Comparison of ENCODE assay signal across 11 cellular contexts in genomic region chr2:233853353-233853752, GRCh38. TPM values are rescaled to one million over a fixed set of nuclear protein-coding genes. Genes with fewer than 3 reads are reported as not detected.
DNase-seq lines count a peak whose midpoint lies in the region; ATAC-seq and TF ChIP-seq lines count a peak whose summit lies in the region.
"Had no signal": no experiment of that assay in that cellular context is flagged by ENCODE, and none has a peak within 500 bp of the region (broad histone marks: within the 10 kb centered on the region; RNA-seq: fewer than 3 reads in every experiment).

No MANE protein-coding gene starts in this region.

- intact Hi-C loops in PC-9 (cut with micrococcal nuclease; ENCODE audit: unreplicated experiment): loop anchor here (5.0 to 10.0 kb wide), 3 partner anchors 281 to 1254 kb away; partner anchors contain the start of gene ARL4C

- H4K20me1 ChIP-seq in PC-9 (ENCODE audit: insufficient read depth) (peaks cover 5% of the 10 kb centered on the region; the same call in 1 of the 2 replicates), osteoblast (ENCODE audit: insufficient read depth, low read length) (no peaks in the 10 kb centered on the region)

- whole genome bisulfite sequencing in endodermal cell (ENCODE audit: insufficient coverage in 1 of 2, insufficient read length in 1 of 2), 2 experiments: 34% methylated on average over 8 of the region's 8 CpGs; no CpG with 5 or more reads in 1 of the 2 experiments

- peaks cover 19% of the 10 kb centered on the region for H3K4me1 Mint-ChIP-seq in endodermal cell

- ATAC-seq in GM19324 (IDR thresholded peaks at IDR 0.05; ENCODE audit: low FRiP score, unreplicated experiment): no peak

- H3K4me3 ChIP-seq in GM12864 (ENCODE audit: low read depth, low read length) (peak overlapping the region; percentile 72), PC-9 (peak overlapping the region; percentile 100), endodermal cell (ENCODE audit: low read length) (peak overlapping the region; percentile 90), osteoblast (ENCODE audit: insufficient read depth, low read length) (peak overlapping the region; percentile 92)

- peaks cover 2% of the 10 kb centered on the region for H3K9me3 Mint-ChIP-seq in endodermal cell

- CTCF ChIA-PET in PC-9 (lab: Charles Lee): interaction anchor here (0.6 kb wide), 1 partner anchor 1156 kb away, joined by 9 read pairs; no protein-coding TSS in a partner anchor

- H3K9me3 ChIP-seq in PC-9 (ENCODE audit: insufficient read depth, low read depth) (no peaks in the 10 kb centered on the region), endodermal cell (ENCODE audit: control insufficient read depth, low read length) (no peaks in the 10 kb centered on the region), osteoblast (ENCODE audit: low read depth, low read length) (no peaks in the 10 kb centered on the region)
- H3K9me3 ChIP-seq: mucosa of descending colon, upper lobe of right lung had no signal

- H3K27me3 ChIP-seq in PC-9 (ENCODE audit: insufficient read depth, low read depth) (no peaks in the 10 kb centered on the region), endodermal cell (ENCODE audit: control insufficient read depth, insufficient read depth, low read length, poor library complexity, severe bottlenecking) (no peaks in the 10 kb centered on the region), osteoblast (ENCODE audit: insufficient read depth, low read length) (no peaks in the 10 kb centered on the region)
- H3K27me3 ChIP-seq: upper lobe of right lung had no signal

- H3K4me3 Mint-ChIP-seq in endodermal cell: peak overlapping the region; percentile 99

- POLR2A ChIA-PET in PC-9 (lab: Charles Lee; ENCODE audit: unreplicated experiment): interaction anchor here (0.6 kb wide), 1 partner anchor 158 kb away, joined by 3 read pairs; no protein-coding TSS in a partner anchor

- peaks cover 37% of the 10 kb centered on the region for H3K36me3 ChIP-seq in PC-9 (ENCODE audit: low read depth)
- H3K36me3 ChIP-seq in endodermal cell (ENCODE audit: control insufficient read depth, insufficient read depth, low read length): peaks cover 47% of the 10 kb centered on the region
- peaks cover 34% of the 10 kb centered on the region for H3K36me3 ChIP-seq in osteoblast (ENCODE audit: insufficient read depth, low read length)
- H3K36me3 ChIP-seq: upper lobe of right lung had no signal

- H3K79me2 ChIP-seq in PC-9 (ENCODE audit: low read depth) (peaks cover 60% of the 10 kb centered on the region), osteoblast (ENCODE audit: insufficient read depth, low read length) (peaks cover 58% of the 10 kb centered on the region)

- TF ChIP-seq CTCF in GM12864 (IDR thresholded peaks at IDR 0.05; ENCODE audit: low read depth, low read length, missing control alignments) (no peak), PC-9 (conservative IDR thresholded peaks at IDR 0.05) (no peak), endodermal cell (conservative IDR thresholded peaks at IDR 0.05) (no peak), osteoblast (IDR thresholded peaks at IDR 0.05; ENCODE audit: extremely low read depth, low read depth, low read length) (no peak)

- H3K4me2 ChIP-seq in PC-9: peak overlapping the region; percentile 80
- peak overlapping the region; percentile 98 for H3K4me2 ChIP-seq in osteoblast (ENCODE audit: insufficient read depth, low read length)

- H3K4me1 ChIP-seq in PC-9 (replicated peaks; ENCODE audit: insufficient read depth): peaks cover 32% of the 10 kb centered on the region
- peaks cover 2% of the 10 kb centered on the region for H3K4me1 ChIP-seq in endodermal cell (ENCODE audit: control insufficient read depth, insufficient read depth, low read length)
- H3K4me1 ChIP-seq in osteoblast (ENCODE audit: insufficient read depth, low read length): peaks cover 28% of the 10 kb centered on the region

- H3F3A ChIP-seq in PC-9 (ENCODE audit: insufficient read depth, low read depth): peaks cover 12% of the 10 kb centered on the region

- H3K9me2 ChIP-seq in PC-9 (ENCODE audit: insufficient read depth): no peaks in the 10 kb centered on the region

- H3K9ac ChIP-seq in endodermal cell (ENCODE audit: extremely low read depth, low read length, poor library complexity, severe bottlenecking): peak overlapping the region; percentile 73

- H3K36me3 Mint-ChIP-seq in endodermal cell (ENCODE audit: low read depth): peaks cover 36% of the 10 kb centered on the region

- H3K27ac ChIP-seq in PC-9 (no peak overlapping the region), endodermal cell (ENCODE audit: low read depth, low read length) (no peak overlapping the region), osteoblast (ENCODE audit: low read depth, low read length) (peak overlapping the region; percentile 53)
- H3K27ac ChIP-seq: upper lobe of right lung had no signal

- TSS peak; percentile 42 for BruUV-seq in PC-9 (replicated peaks; lab: Mats Ljungman, UMichigan)

- H3K27ac Mint-ChIP-seq in endodermal cell: peak overlapping the region; percentile 52

- peak overlapping the region; percentile 97 for H2AFZ ChIP-seq in PC-9
- H2AFZ ChIP-seq in osteoblast (ENCODE audit: low read length): peak overlapping the region; percentile 89

- no peaks in the 10 kb centered on the region for H3K27me3 Mint-ChIP-seq in endodermal cell (ENCODE audit: insufficient read depth)

- no peak for DNase-seq in GM12864 (ENCODE audit: low read depth)
- no peak for DNase-seq in PC-9
- no peak for DNase-seq in endodermal cell
- no peak for DNase-seq in osteoblast (ENCODE audit: insufficient read length, low spot score, missing footprints)
- DNase-seq in iPS-NIHi11 (ENCODE audit: low spot score): no peak
- no peak for DNase-seq in mucosa of gallbladder (ENCODE audit: low spot score)
- DNase-seq in AG08396 (ENCODE audit: low spot score): no peak
- DNase-seq: mucosa of descending colon, NCI-H1092, upper lobe of right lung had no signal

RNA-seq across cellular contexts. Expression of gene HJURP, which starts 1.0 kb away (rescaled TPM):
- total RNA-seq in PC-9 (2021) (109 TPM in 2 replicates), endodermal cell (10 to 100 TPM; 39.4 to 78.9 TPM), osteoblast (2.9 and 3.5 TPM in 2 replicates), mucosa of gallbladder (1.9 TPM)
- 64.5 TPM for polyA plus RNA-seq in endodermal cell (2013, experiment 1 of 2)
- polyA plus RNA-seq in endodermal cell (2013, experiment 2 of 2): 61.4 TPM
